ENCODE assay signal across 26 cellular contexts in genomic region chrX:136806891-136807410, GRCh38.
"Had no signal": no experiment of that assay in that cellular context is flagged by ENCODE, and none has a peak within 500 bp of the region (broad histone marks: within the 10 kb centered on the region; RNA-seq: fewer than 3 reads in every experiment).

No MANE protein-coding gene starts in this region.

- H3K27me3 Mint-ChIP-seq: activated T-helper 17 cell treated with anti-CD3 and anti-CD28 coated beads, Interleukin-2, amount 50 U/mL, for 72 hours; memory B cell; naive B cell; stimulated activated memory B cell treated with anti-CD40 and anti-IgM and Interleukin-4, amounts not matched to agents 10 μg/mL and 1 μg/mL and 100 μg/mL, for 72 hours; type B pancreatic cell had no signal

- H3K79me2 ChIP-seq: hepatocyte, parathyroid adenoma had no signal

- H3K4me3 Mint-ChIP-seq: activated T-cell treated with anti-CD3 and anti-CD28 coated beads, Interleukin-2, amount 50 U/mL, for 24 hours; activated T-helper 17 cell treated with anti-CD3 and anti-CD28 coated beads, Interleukin-2, amount 50 U/mL, for 72 hours; memory B cell; naive B cell; stimulated activated memory B cell treated with anti-CD40 and anti-IgM and Interleukin-4, amounts not matched to agents 10 μg/mL and 1 μg/mL and 100 μg/mL, for 72 hours; type B pancreatic cell had no signal

- H3K27ac Mint-ChIP-seq: activated naive CD4-positive, alpha-beta T cell treated with anti-CD3 and anti-CD28 coated beads, Interleukin-2, amount 50 U/mL, for 72 hours; activated T-cell treated with anti-CD3 and anti-CD28 coated beads, Interleukin-2, amount 50 U/mL, for 24 hours; activated T-helper 17 cell treated with anti-CD3 and anti-CD28 coated beads, Interleukin-2, amount 50 U/mL, for 72 hours; memory B cell; naive B cell; stimulated activated memory B cell treated with anti-CD40 and anti-IgM and Interleukin-4, amounts not matched to agents 10 μg/mL and 1 μg/mL and 100 μg/mL, for 72 hours; type B pancreatic cell had no signal

- H3K27me3 ChIP-seq: brain microvascular endothelial cell, foreskin keratinocyte, hepatocyte, right lobe of liver, testis had no signal

- FAIRE-seq: small intestine had no signal

- DNase-seq: activated CD4-positive, alpha-beta T cell treated with anti-CD3 and anti-CD28 coated beads for 1 hour; activated CD8-positive, alpha-beta memory T cell treated with anti-CD3 and anti-CD28 coated beads for 24 hours; activated CD8-positive, alpha-beta memory T cell treated with anti-CD3 and anti-CD28 coated beads, Interleukin-2, amount 50 U/mL, for 4 hours; activated T-cell treated with anti-CD3 and anti-CD28 coated beads, Interleukin-2, amount 50 U/mL, for 24 hours; aorta; brain microvascular endothelial cell; central memory CD4-positive, alpha-beta T cell; dermis blood vessel endothelial cell; effector CD8-positive, alpha-beta T cell; erythroblast; foreskin keratinocyte; glutamatergic neuron; left cardiac atrium; naive B cell; right lobe of liver; small intestine; stimulated activated CD4-positive, alpha-beta T cell treated with anti-CD3 and anti-CD28 coated beads, Interleukin-2, amount 100 ng/mL, for 24 hours; T-helper 9 cell; testis had no signal

- ATAC-seq: activated naive CD4-positive, alpha-beta T cell treated with anti-CD3 and anti-CD28 coated beads, Interleukin-2, amount 50 U/mL, for 72 hours; activated T-helper 17 cell treated with anti-CD3 and anti-CD28 coated beads, Interleukin-2, amount 50 U/mL, for 72 hours; foreskin keratinocyte; left cardiac atrium; right lobe of liver; stimulated activated memory B cell treated with anti-CD40 and anti-IgM and Interleukin-4, amounts not matched to agents 10 μg/mL and 1 μg/mL and 100 μg/mL, for 72 hours had no signal

- H3K36me3 Mint-ChIP-seq: activated naive CD4-positive, alpha-beta T cell treated with anti-CD3 and anti-CD28 coated beads, Interleukin-2, amount 50 U/mL, for 72 hours; naive B cell; stimulated activated memory B cell treated with anti-CD40 and anti-IgM and Interleukin-4, amounts not matched to agents 10 μg/mL and 1 μg/mL and 100 μg/mL, for 72 hours; type B pancreatic cell had no signal

- H3K27ac ChIP-seq: brain microvascular endothelial cell, foreskin keratinocyte, hepatocyte, parathyroid adenoma, right lobe of liver, testis had no signal

- H3K9me3 ChIP-seq: right lobe of liver, testis had no signal

- H3K9ac ChIP-seq: parathyroid adenoma had no signal

- H3K4me3 ChIP-seq: hepatocyte, right lobe of liver, testis had no signal

- H3K4me2 ChIP-seq: hepatocyte had no signal

- H3K4me1 Mint-ChIP-seq: memory B cell; naive B cell; stimulated activated memory B cell treated with anti-CD40 and anti-IgM and Interleukin-4, amounts not matched to agents 10 μg/mL and 1 μg/mL and 100 μg/mL, for 72 hours had no signal

- H3K36me3 ChIP-seq: brain microvascular endothelial cell, right lobe of liver had no signal

- H3K9me3 Mint-ChIP-seq: activated naive CD4-positive, alpha-beta T cell treated with anti-CD3 and anti-CD28 coated beads, Interleukin-2, amount 50 U/mL, for 72 hours; activated T-cell treated with anti-CD3 and anti-CD28 coated beads, Interleukin-2, amount 50 U/mL, for 24 hours; activated T-helper 17 cell treated with anti-CD3 and anti-CD28 coated beads, Interleukin-2, amount 50 U/mL, for 72 hours; memory B cell; naive B cell; stimulated activated memory B cell treated with anti-CD40 and anti-IgM and Interleukin-4, amounts not matched to agents 10 μg/mL and 1 μg/mL and 100 μg/mL, for 72 hours; type B pancreatic cell had no signal

- H3K4me1 ChIP-seq: foreskin keratinocyte, parathyroid adenoma, right lobe of liver, testis had no signal

- H2AFZ ChIP-seq: hepatocyte, parathyroid adenoma had no signal
